8 cellular contexts compared by ENCODE assay signal in genomic region chr1:90402893-90403849, GRCh38.
DNase-seq lines count a peak whose midpoint lies in the region; ATAC-seq and TF ChIP-seq lines count a peak whose summit lies in the region.

No MANE protein-coding gene starts in this region.

- H3K36me3 ChIP-seq in Caco-2 (ENCODE audit: control insufficient read depth, insufficient read depth, low read length), result no peaks in the 10 kb centered on the region
- no peaks in the 10 kb centered on the region for H3K36me3 ChIP-seq in lung (ENCODE audit: control insufficient read depth in 2 of 2, insufficient read depth in 2 of 2, low read length in 2 of 2)

- no peak overlapping the region for H3K27ac ChIP-seq in lung (ENCODE audit: low read depth in 1 of 2, low read length in 1 of 2)

- H3K36me3 Mint-ChIP-seq in Caco-2 (ENCODE audit: insufficient read depth, unreplicated experiment), result no peaks in the 10 kb centered on the region
- H3K36me3 Mint-ChIP-seq in activated CD4-positive, alpha-beta memory T cell treated with anti-CD3 and anti-CD28 coated beads, Interleukin-2, amount 10 ng/mL, durations not matched to agents 7 days and 5 days (ENCODE audit: low read depth), result no peaks in the 10 kb centered on the region

- H3K27me3 ChIP-seq in Caco-2 (replicated peaks; ENCODE audit: control insufficient read depth, insufficient read depth, low read length) (no peaks in the 10 kb centered on the region), lung (ENCODE audit: control insufficient read depth, insufficient read depth) (no peaks in the 10 kb centered on the region)

- H3K9me3 ChIP-seq in Caco-2, result no peaks in the 10 kb centered on the region
- H3K9me3 ChIP-seq in lung (ENCODE audit: control insufficient read depth in 2 of 2, insufficient read depth in 1 of 2, low read length in 1 of 2), result no peaks in the 10 kb centered on the region

- H3K9me3 Mint-ChIP-seq in Caco-2 (ENCODE audit: unreplicated experiment), result no peaks in the 10 kb centered on the region
- no peaks in the 10 kb centered on the region for H3K9me3 Mint-ChIP-seq in activated CD4-positive, alpha-beta memory T cell treated with anti-CD3 and anti-CD28 coated beads, Interleukin-2, amount 10 ng/mL, durations not matched to agents 7 days and 5 days

- peak; percentile 84 for TF ChIP-seq EP300 in Ishikawa (IDR thresholded peaks at IDR 0.05; ENCODE audit: borderline replicate concordance)

- no peak for TF ChIP-seq CTCF in Caco-2 (IDR thresholded peaks at IDR 0.05; ENCODE audit: insufficient read depth in 1 of 2, low read depth in 1 of 2, low read length in 1 of 2, severe bottlenecking in 1 of 2, unreplicated experiment in 1 of 2)
- no peak for TF ChIP-seq CTCF in lung (IDR thresholded peaks at IDR 0.05; ENCODE audit: control extremely low read depth, extremely low read depth)

- in situ Hi-C loops in T47D (cut with HindIII; ENCODE audit: low pct_unique_long_range_greater_than_20kb, low sequenced_read_pairs), result no loop called here

- no peaks in the 10 kb centered on the region for H3K27me3 Mint-ChIP-seq in Caco-2 (ENCODE audit: insufficient read depth, unreplicated experiment)
- no peaks in the 10 kb centered on the region for H3K27me3 Mint-ChIP-seq in activated CD4-positive, alpha-beta memory T cell treated with anti-CD3 and anti-CD28 coated beads, Interleukin-2, amount 10 ng/mL, durations not matched to agents 7 days and 5 days

- intact Hi-C loops in Caco-2 (cut with micrococcal nuclease; ENCODE audit: unreplicated experiment), result no loop called here

- CTCF ChIA-PET in Caco-2 (lab: Charles Lee), result no interaction called here
- CTCF ChIA-PET in activated CD4-positive, alpha-beta memory T cell treated with anti-CD3 and anti-CD28 coated beads, Interleukin-2, amount 10 ng/mL, durations not matched to agents 7 days and 5 days (lab: Charles Lee), result no interaction called here

- ATAC-seq in lung (ENCODE audit: insufficient read depth, low FRiP score) (peak; percentile 47), GM21526 (IDR thresholded peaks at IDR 0.05; ENCODE audit: low FRiP score, unreplicated experiment) (no peak), HG03439 (IDR thresholded peaks at IDR 0.05; ENCODE audit: unreplicated experiment) (no peak), GM19351 (IDR thresholded peaks at IDR 0.05; ENCODE audit: unreplicated experiment) (no peak)

- peak overlapping the region; percentile 57 for H3K27ac Mint-ChIP-seq in Caco-2 (ENCODE audit: unreplicated experiment)
- no peak overlapping the region for H3K27ac Mint-ChIP-seq in activated CD4-positive, alpha-beta memory T cell treated with anti-CD3 and anti-CD28 coated beads, Interleukin-2, amount 10 ng/mL, durations not matched to agents 7 days and 5 days

- H3K4me3 ChIP-seq in Caco-2 (ENCODE audit: low read depth, low read length) (no peak overlapping the region), lung (no peak overlapping the region)

- H3K4me1 Mint-ChIP-seq in Caco-2 (ENCODE audit: low read depth, unreplicated experiment), result peaks cover 9% of the 10 kb centered on the region
- H3K4me1 Mint-ChIP-seq in activated CD4-positive, alpha-beta memory T cell treated with anti-CD3 and anti-CD28 coated beads, Interleukin-2, amount 10 ng/mL, durations not matched to agents 7 days and 5 days, result no peaks in the 10 kb centered on the region

- H3K4me3 Mint-ChIP-seq in Caco-2 (ENCODE audit: unreplicated experiment), result no peak overlapping the region
- H3K4me3 Mint-ChIP-seq in activated CD4-positive, alpha-beta memory T cell treated with anti-CD3 and anti-CD28 coated beads, Interleukin-2, amount 10 ng/mL, durations not matched to agents 7 days and 5 days, result no peak overlapping the region

- POLR2A ChIA-PET in Caco-2 (lab: Charles Lee), result no interaction called here
- POLR2A ChIA-PET in activated CD4-positive, alpha-beta memory T cell treated with anti-CD3 and anti-CD28 coated beads, Interleukin-2, amount 10 ng/mL, durations not matched to agents 7 days and 5 days (lab: Charles Lee), result no interaction called here

- WGBS in lung, 2 donors, result 81 to 87% methylated on average over 5 of the region's 5 CpGs

- DNase-seq in Caco-2, result peak; percentile 66 to 75
- peak; percentile 8 to 60 for DNase-seq in T47D (ENCODE audit: low read depth in 1 of 2, low spot score in 1 of 2)
- DNase-seq in lung (ENCODE audit: low spot score), result peak; percentile 42
- DNase-seq in activated CD4-positive, alpha-beta memory T cell treated with anti-CD3 and anti-CD28 coated beads, Interleukin-2, amount 10 ng/mL, durations not matched to agents 7 days and 5 days, result no peak

- 0 out of 2 replicates have a peak, but pooled peaks have one; percentile 8 for TF ChIP-seq RAD21 in Ishikawa (IDR thresholded peaks at IDR 0.05; ENCODE audit: low read depth)

- H3K4me1 ChIP-seq in Caco-2 (peaks cover 11% of the 10 kb centered on the region; the same call in 1 of the 2 replicates), lung (ENCODE audit: control insufficient read depth in 2 of 2, insufficient read depth in 2 of 2, low read length in 2 of 2) (peaks cover 0 to 3% of the 10 kb centered on the region in 2 donors)

- no TSS peak for BruUV-seq in Caco-2 (replicated peaks; lab: Mats Ljungman, UMichigan)

TF ChIP-seq in Ishikawa, 13 proteins besides CTCF, POLR2A, EP300 and RAD21:
- TF ChIP-seq USF1 (IDR thresholded peaks at IDR 0.05), result peak; percentile 49; the same call in 1 of the 2 replicates
- TF ChIP-seq MAX (IDR thresholded peaks at IDR 0.05), result peak; percentile 69
- TF ChIP-seq EGR1 (IDR thresholded peaks at IDR 0.05), result no peak
- peak; percentile 93 for TF ChIP-seq TCF12 (IDR thresholded peaks at IDR 0.05; ENCODE audit: low read depth)
- TF ChIP-seq CREB1 (IDR thresholded peaks at IDR 0.05; ENCODE audit: low read depth), result no peak
- no peak for TF ChIP-seq YY1 (IDR thresholded peaks at IDR 0.05; ENCODE audit: low read depth)
- no peak for TF ChIP-seq TAF1 (IDR thresholded peaks at IDR 0.05; ENCODE audit: low read depth)
- TF ChIP-seq TEAD4 (IDR thresholded peaks at IDR 0.05), result peak; percentile 95
- TF ChIP-seq ZBTB7A (IDR thresholded peaks at IDR 0.05; ENCODE audit: low read depth), result no peak
- peak; percentile 58; the same call in 1 of the 2 replicates for TF ChIP-seq FOXM1 (IDR thresholded peaks at IDR 0.05; ENCODE audit: borderline replicate concordance, low read depth)
- no peak for TF ChIP-seq REST (IDR thresholded peaks at IDR 0.05; ENCODE audit: low read depth)
- TF ChIP-seq NFIC (IDR thresholded peaks at IDR 0.05), result peak; percentile 80
- peak; percentile 88 for TF ChIP-seq CEBPB (IDR thresholded peaks at IDR 0.05)
TF ChIP-seq in Ishikawa: peak in this region for 7.
